ENCODE assay signal across 2 cellular contexts in the genomic region with DNA sequence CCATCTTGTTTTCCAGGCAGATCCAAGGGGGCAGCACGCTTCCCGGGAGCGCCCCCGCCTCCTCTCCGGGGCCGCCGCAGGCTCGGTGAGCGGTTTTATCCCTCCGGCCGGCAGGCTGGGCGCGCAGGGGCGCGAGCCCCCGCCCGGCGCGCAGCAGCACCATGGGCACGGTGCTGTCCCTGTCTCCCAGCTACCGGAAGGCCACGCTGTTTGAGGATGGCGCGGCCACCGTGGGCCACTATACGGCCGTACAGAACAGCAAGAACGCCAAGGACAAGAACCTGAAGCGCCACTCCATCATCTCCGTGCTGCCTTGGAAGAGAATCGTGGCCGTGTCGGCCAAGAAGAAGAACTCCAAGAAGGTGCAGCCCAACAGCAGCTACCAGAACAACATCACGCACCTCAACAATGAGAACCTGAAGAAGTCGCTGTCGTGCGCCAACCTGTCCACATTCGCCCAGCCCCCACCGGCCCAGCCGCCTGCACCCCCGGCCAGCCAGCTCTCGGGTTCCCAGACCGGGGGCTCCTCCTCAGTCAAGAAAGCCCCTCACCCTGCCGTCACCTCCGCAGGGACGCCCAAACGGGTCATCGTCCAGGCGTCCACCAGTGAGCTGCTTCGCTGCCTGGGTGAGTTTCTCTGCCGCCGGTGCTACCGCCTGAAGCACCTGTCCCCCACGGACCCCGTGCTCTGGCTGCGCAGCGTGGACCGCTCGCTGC.
A peak's percentile ranks its signal among the peaks of the same experiment; 100 is the strongest.
TF ChIP-seq lines count a peak whose summit lies in the region.

No MANE protein-coding gene starts in this region.

TF ChIP-seq in GM23338, 12 proteins besides CTCF, POLR2A, EP300 and RAD21:
- TF ChIP-seq POLR2AphosphoS5 (IDR thresholded peaks at IDR 0.05; ENCODE audit: low read depth) = no peak
TF ChIP-seq in GM23338: peak in this region for 0.

TF ChIP-seq in endothelial cell of umbilical vein, 7 proteins besides CTCF, POLR2A, EP300 and RAD21:
- TF ChIP-seq POLR2AphosphoS5 (IDR thresholded peaks at IDR 0.05; ENCODE audit: insufficient read depth, low read depth, low read length) = peak; percentile 8
- TF ChIP-seq, protein P1, sequence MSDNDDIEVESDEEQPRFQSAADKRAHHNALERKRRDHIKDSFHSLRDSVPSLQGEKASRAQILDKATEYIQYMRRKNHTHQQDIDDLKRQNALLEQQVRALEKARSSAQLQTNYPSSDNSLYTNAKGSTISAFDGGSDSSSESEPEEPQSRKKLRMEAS (IDR thresholded peaks at IDR 0.05; ENCODE audit: insufficient read depth, insufficient read length) = no peak
